8 cellular contexts compared by ENCODE assay signal in genomic region chr14:19346074-19346480, GRCh38.
A peak's percentile ranks its signal among the peaks of the same experiment; 100 is the strongest.
DNase-seq lines count a peak whose midpoint lies in the region; ATAC-seq and TF ChIP-seq lines count a peak whose summit lies in the region.
"Not testable (repeated sequence)": the region's sequence is repeated elsewhere in the genome, so short reads cannot be mapped to it uniquely, and the experiment has no call there.

No MANE protein-coding gene starts in this region.

- not testable (repeated sequence) for H3K4me3 Mint-ChIP-seq in naive thymus-derived CD8-positive, alpha-beta T cell

- H3K27me3 ChIP-seq in HCT116 (ENCODE audit: insufficient read depth, low read length); SK-N-SH (ENCODE audit: insufficient read depth); hepatocyte; testis: not testable (repeated sequence)

- BruUV-seq in HCT116 (replicated peaks; lab: Mats Ljungman, UMichigan), result not testable (repeated sequence)

- not testable (repeated sequence) for H3K4me1 ChIP-seq in HCT116 (ENCODE audit: control insufficient read depth in 1 of 2, insufficient read depth in 2 of 2, low read length in 2 of 2); SK-N-SH (ENCODE audit: control insufficient read depth in 1 of 2, insufficient read depth in 2 of 2, low read depth in 1 of 2, low read length in 1 of 2); hepatocyte (ENCODE audit: insufficient read depth); testis

- CTCF ChIA-PET in HCT116 (lab: Charles Lee); SK-N-SH (lab: Yijun Ruan, JAX): not testable (repeated sequence)

- in situ Hi-C loops in Caki2 (cut with HindIII; ENCODE audit: low pct_unique_long_range_greater_than_20kb, low sequenced_read_pairs), result not testable (repeated sequence)

- H3K4me3 ChIP-seq in HCT116 (replicated peaks in 1 of 2; ENCODE audit: low read depth in 1 of 2, low read length in 2 of 2); NB4 (ENCODE audit: low read depth, low read length); hepatocyte; testis: not testable (repeated sequence)
- peak overlapping the region in 1 of 2 experiments; percentile 44; a peak in 2 of 4 replicates for H3K4me3 ChIP-seq in SK-N-SH (ENCODE audit: low read depth in 2 of 2, low read length in 1 of 2)

- H3K79me2 ChIP-seq in HCT116 (ENCODE audit: insufficient read depth, low read length); SK-N-SH (ENCODE audit: insufficient read depth); hepatocyte: not testable (repeated sequence)

- H3K36me3 ChIP-seq in HCT116 (ENCODE audit: control insufficient read depth in 1 of 2, insufficient read depth in 2 of 2, low read length in 2 of 2); SK-N-SH (replicated peaks in 1 of 2; ENCODE audit: control insufficient read depth in 1 of 2, insufficient read depth in 2 of 2, low read length in 1 of 2); hepatocyte (replicated peaks; ENCODE audit: insufficient read depth, low read depth); testis (ENCODE audit: low read depth, missing control alignments): not testable (repeated sequence)

- H3K9ac ChIP-seq in HCT116 (ENCODE audit: low read length); SK-N-SH: not testable (repeated sequence)

- not testable (repeated sequence) for H3K4me2 ChIP-seq in HCT116 (ENCODE audit: low read length); hepatocyte
- peak overlapping the region; percentile 92 for H3K4me2 ChIP-seq in SK-N-SH

- DNase-seq in Caki2 (ENCODE audit: low read depth) (peak; percentile 50), NB4 (ENCODE audit: low read depth) (peak; percentile 0), ecto neural progenitor cell (ENCODE audit: low spot score) (peak; percentile 15), hepatocyte (ENCODE audit: low spot score) (peak; percentile 0), testis (peak; percentile 25)
- not testable (repeated sequence) for DNase-seq in HCT116 (ENCODE audit: low read depth, low spot score); SK-N-SH
- DNase-seq in naive thymus-derived CD8-positive, alpha-beta T cell, result peak in 2 of 10 donors; percentile 14 to 19

- H3K9me3 Mint-ChIP-seq in naive thymus-derived CD8-positive, alpha-beta T cell, result not testable (repeated sequence)

- not testable (repeated sequence) for H3K27ac ChIP-seq in HCT116 (ENCODE audit: low read depth, low read length); SK-N-SH (ENCODE audit: low read depth in 2 of 2, low read length in 1 of 2); hepatocyte; testis

- not testable (repeated sequence) for H3K36me3 Mint-ChIP-seq in naive thymus-derived CD8-positive, alpha-beta T cell

- intact Hi-C loops in HCT116 (cut with micrococcal nuclease); testis (cut with DNase I; ENCODE audit: low total_unique reads): not testable (repeated sequence)

- POLR2A ChIA-PET in HCT116 (lab: Charles Lee); SK-N-SH (lab: Yijun Ruan, JAX); naive thymus-derived CD8-positive, alpha-beta T cell (lab: Charles Lee): not testable (repeated sequence)

- H3K27ac Mint-ChIP-seq in naive thymus-derived CD8-positive, alpha-beta T cell, result not testable (repeated sequence)

- TF ChIP-seq EP300 in SK-N-SH (IDR thresholded peaks at IDR 0.05; ENCODE audit: borderline replicate concordance in 1 of 2, low read depth in 1 of 2, low read length in 1 of 2), result not testable (repeated sequence)

- not testable (repeated sequence) for H4K20me1 ChIP-seq in HCT116 (ENCODE audit: insufficient read depth); SK-N-SH (ENCODE audit: insufficient read depth); hepatocyte (ENCODE audit: insufficient read depth, poor library complexity, severe bottlenecking)

- not testable (repeated sequence) for H3K9me3 ChIP-seq in HCT116 (ENCODE audit: control insufficient read depth in 1 of 2, insufficient read depth in 1 of 2, low read depth in 1 of 2, low read length in 2 of 2); SK-N-SH; hepatocyte (ENCODE audit: low read depth); testis

- not testable (repeated sequence) for TF ChIP-seq POLR2A in HCT116 (IDR thresholded peaks at IDR 0.05; ENCODE audit: borderline replicate concordance, extremely low read depth, insufficient read depth, insufficient read length); NB4 (IDR thresholded peaks at IDR 0.05; ENCODE audit: extremely low read depth, insufficient read length); testis (IDR thresholded peaks at IDR 0.05)

- not testable (repeated sequence) for H3F3A ChIP-seq in SK-N-SH (replicated peaks; ENCODE audit: insufficient read depth)

- WGBS in SK-N-SH (ENCODE audit: low lambda C conversion rate), result 2% methylated on average over 8 of the region's 17 CpGs
- 83% methylated on average over 13 of the region's 17 CpGs for WGBS in hepatocyte (ENCODE audit: low lambda C conversion rate, missing lambda C conversion rate)
- 33% methylated on average over 10 of the region's 17 CpGs; no CpG with 5 or more reads in 1 of the 2 donors for WGBS in testis, 2 donors

- H2AFZ ChIP-seq in HCT116 (ENCODE audit: low read depth, low read length, poor library complexity, severe bottlenecking); SK-N-SH (ENCODE audit: low read depth); hepatocyte: not testable (repeated sequence)

- not testable (repeated sequence) for H3K4me1 Mint-ChIP-seq in naive thymus-derived CD8-positive, alpha-beta T cell

- TF ChIP-seq CTCF in HCT116 (IDR thresholded peaks at IDR 0.05 in 2 of 3, conservative IDR thresholded peaks at IDR 0.05 in 1 of 3; ENCODE audit: borderline replicate concordance in 1 of 3, insufficient read depth in 1 of 3, low read depth in 2 of 3, low read length in 2 of 3); NB4 (IDR thresholded peaks at IDR 0.05; ENCODE audit: low read depth, low read length); hepatocyte (IDR thresholded peaks at IDR 0.05; ENCODE audit: poor library complexity); testis (IDR thresholded peaks at IDR 0.05): not testable (repeated sequence)
- peak; percentile 24 for TF ChIP-seq CTCF in SK-N-SH (IDR thresholded peaks at IDR 0.05)

- ATAC-seq in HCT116, result peak; percentile 70; the same call in 1 of the 2 replicates
- ATAC-seq in naive thymus-derived CD8-positive, alpha-beta T cell, result peak; percentile 39 to 44

- RAD21 ChIA-PET in HCT116 (lab: Charles Lee; ENCODE audit: low non-redundant PET in 1 of 2, low total read pairs in 2 of 2, uncharacterized antibody in 2 of 2, unreplicated experiment in 2 of 2), result not testable (repeated sequence)

- H3K9me2 ChIP-seq in HCT116 (ENCODE audit: insufficient read depth); SK-N-SH; hepatocyte (replicated peaks; ENCODE audit: insufficient read depth): not testable (repeated sequence)

- not testable (repeated sequence) for TF ChIP-seq RAD21 in HCT116 (IDR thresholded peaks at IDR 0.05; ENCODE audit: low read depth); SK-N-SH (IDR thresholded peaks at IDR 0.05; ENCODE audit: low read length)

- H3K27me3 Mint-ChIP-seq in naive thymus-derived CD8-positive, alpha-beta T cell, result not testable (repeated sequence)
